In genomic region chr16:70687172-70687531, GRCh38 we compare ENCODE assay signal across 9 cellular contexts. TPM values are rescaled to one million over a fixed set of nuclear protein-coding genes. Genes with fewer than 3 reads are reported as not detected.
DNase-seq lines count a peak whose midpoint lies in the region; ATAC-seq and TF ChIP-seq lines count a peak whose summit lies in the region.
"Had no signal": no experiment of that assay in that cellular context is flagged by ENCODE, and none has a peak within 500 bp of the region (broad histone marks: within the 10 kb centered on the region; RNA-seq: fewer than 3 reads in every experiment).

No MANE protein-coding gene starts in this region.

- H3K27ac Mint-ChIP-seq in mesothelial cell of epicardium = peak overlapping the region; percentile 84

- ATAC-seq in activated T-cell treated with anti-CD3 and anti-CD28 coated beads, Interleukin-2, amount 50 U/mL, for 4 hours = no peak
- ATAC-seq in GM21360 (IDR thresholded peaks at IDR 0.05; ENCODE audit: unreplicated experiment) = no peak
- ATAC-seq: left lung had no signal

- no peaks in the 10 kb centered on the region for H3K36me3 ChIP-seq in ascending aorta
- no peaks in the 10 kb centered on the region for H3K36me3 ChIP-seq in tibial nerve

- H3K4me1 ChIP-seq in ascending aorta (peaks cover 37 to 81% of the 10 kb centered on the region in 2 donors), tibial nerve (peaks cover 5 to 91% (median 81%) of the 10 kb centered on the region in 4 donors)

- CTCF ChIA-PET in HEK293T (lab: Yijun Ruan, JAX) = interaction anchor here (0.6 to 1.9 kb wide), 3 partner anchors 84 to 686 kb away, joined by 3 to 8 read pairs (median 7); no protein-coding TSS in a partner anchor

- intact Hi-C loops in ascending aorta (cut with DNase I) = loop anchor here (10.0 kb wide), 1 partner anchor 878 kb away; no protein-coding TSS in a partner anchor

- no peaks in the 10 kb centered on the region for H3K27me3 ChIP-seq in ascending aorta
- no peaks in the 10 kb centered on the region for H3K27me3 ChIP-seq in tibial nerve

- H3K27ac ChIP-seq in ascending aorta = peak overlapping the region; percentile 96 to 97
- H3K27ac ChIP-seq in tibial nerve = peak overlapping the region; percentile 81 to 97 (median 91)

- POLR2A ChIA-PET in HEK293T (lab: Yijun Ruan, JAX) = no interaction called here

- no peak overlapping the region for H3K4me3 ChIP-seq in ascending aorta
- no peak overlapping the region for H3K4me3 ChIP-seq in tibial nerve
- H3K4me3 ChIP-seq: left lung had no signal

- no peak for TF ChIP-seq POLR2A in tibial nerve (IDR thresholded peaks at IDR 0.05)

- no peak for TF ChIP-seq CTCF in ascending aorta (IDR thresholded peaks at IDR 0.05)
- no peak for TF ChIP-seq CTCF in mesothelial cell of epicardium (IDR thresholded peaks at IDR 0.05; ENCODE audit: unreplicated experiment)
- no peak for TF ChIP-seq CTCF in tibial nerve (IDR thresholded peaks at IDR 0.05)

- peak overlapping the region; percentile 25 for H3K4me3 Mint-ChIP-seq in activated T-cell treated with anti-CD3 and anti-CD28 coated beads, Interleukin-2, amount 50 U/mL, for 4 hours
- peak overlapping the region; percentile 68 for H3K4me3 Mint-ChIP-seq in mesothelial cell of epicardium

- no peaks in the 10 kb centered on the region for H3K36me3 Mint-ChIP-seq in activated T-cell treated with anti-CD3 and anti-CD28 coated beads, Interleukin-2, amount 50 U/mL, for 4 hours (ENCODE audit: insufficient read depth)
- H3K36me3 Mint-ChIP-seq in mesothelial cell of epicardium = no peaks in the 10 kb centered on the region

- H3K9me3 Mint-ChIP-seq in activated T-cell treated with anti-CD3 and anti-CD28 coated beads, Interleukin-2, amount 50 U/mL, for 4 hours = no peaks in the 10 kb centered on the region
- H3K9me3 Mint-ChIP-seq in mesothelial cell of epicardium = no peaks in the 10 kb centered on the region

- H3K27me3 Mint-ChIP-seq in activated T-cell treated with anti-CD3 and anti-CD28 coated beads, Interleukin-2, amount 50 U/mL, for 4 hours (ENCODE audit: low read depth) = peaks cover 21% of the 10 kb centered on the region
- no peaks in the 10 kb centered on the region for H3K27me3 Mint-ChIP-seq in mesothelial cell of epicardium (ENCODE audit: low read depth)

- 31 to 39% methylated on average over 6 of the region's 6 CpGs for WGBS in tibial nerve, 2 donors

- H3K9me3 ChIP-seq in ascending aorta (no peaks in the 10 kb centered on the region), tibial nerve (no peaks in the 10 kb centered on the region)
- H3K9me3 ChIP-seq: left lung had no signal

- TF ChIP-seq EP300 in tibial nerve (IDR thresholded peaks at IDR 0.05) = no peak

- H3K4me1 Mint-ChIP-seq in activated T-cell treated with anti-CD3 and anti-CD28 coated beads, Interleukin-2, amount 50 U/mL, for 4 hours (ENCODE audit: low read depth) = peaks cover 2% of the 10 kb centered on the region
- H3K4me1 Mint-ChIP-seq in mesothelial cell of epicardium = peaks cover 41% of the 10 kb centered on the region

- no peak for DNase-seq in activated T-cell treated with anti-CD3 and anti-CD28 coated beads, Interleukin-2, amount 50 U/mL, for 4 hours
- DNase-seq in activated T-cell treated with anti-CD3 and anti-CD28 coated beads, Interleukin-2, amount 50 U/mL, for 48 hours = no peak
- DNase-seq in ascending aorta (ENCODE audit: low spot score in 2 of 2) = no peak
- DNase-seq in mesothelial cell of epicardium (ENCODE audit: low spot score in 2 of 2, unreplicated experiment in 2 of 2) = no peak
- no peak for DNase-seq in tibial nerve (ENCODE audit: low spot score in 2 of 2)
- no peak for DNase-seq in HEK293T (ENCODE audit: extremely low spot score)
- DNase-seq in pons (ENCODE audit: low spot score) = no peak

TF ChIP-seq in HEK293T, 16 proteins besides CTCF, POLR2A, EP300 and RAD21:
- TF ChIP-seq TARDBP (IDR thresholded peaks at IDR 0.05) (no peak), NFRKB (IDR thresholded peaks at IDR 0.05) (no peak), ZNF384 (IDR thresholded peaks at IDR 0.05) (no peak), BHLHE40 (IDR thresholded peaks at IDR 0.05; ENCODE audit: borderline replicate concordance) (no peak), SP1 (IDR thresholded peaks at IDR 0.05) (no peak), FOXA1 (IDR thresholded peaks at IDR 0.05) (no peak)

RNA-seq across cellular contexts. Expression of gene MTSS2, which starts 1.3 kb away (rescaled TPM):
- total RNA-seq in activated T-cell treated with anti-CD3 and anti-CD28 coated beads, Interleukin-2, amount 50 U/mL, for 4 hours = 1 to 10 TPM; 1.9 to 7.3 (median 4.3) TPM
- total RNA-seq in ascending aorta (98.6 TPM), mesothelial cell of epicardium (100 to 104 TPM (median 102 TPM) in 3 replicates), tibial nerve (10 to 100 TPM; 24.1 to 40.6 (median 35.4) TPM)

RNA-seq across cellular contexts. Expression of gene IL34, which starts 40.8 kb away (rescaled TPM):
- under 1 TPM; 0.13 to 0.24 (median 0.13) TPM for total RNA-seq in activated T-cell treated with anti-CD3 and anti-CD28 coated beads, Interleukin-2, amount 50 U/mL, for 4 hours
- total RNA-seq in ascending aorta (116 TPM), mesothelial cell of epicardium (1.3 to 2.1 TPM (median 1.4 TPM) in 3 replicates), tibial nerve (10 to 100 TPM; 49.6 to 89.4 (median 60.9) TPM)

Comparison
In these comparisons a context has a peak if more than half of its experiments do, and no peak if none do; other contexts are left out.
1. RNA of gene IL34, which starts 40.8 kb away (total RNA-seq): 116 TPM in ascending aorta (single experiment) and 49.6 to 89.4 TPM in tibial nerve; 1.3 to 2.1 TPM in mesothelial cell of epicardium and 0.13 to 0.24 TPM in activated T-cell treated with anti-CD3 and anti-CD28 coated beads, Interleukin-2, amount 50 U/mL, for 4 hours; every median in the first group is over 10 times any median in the second.